In genomic region chr2:30238143-30238800, GRCh38 we compare ENCODE assay signal across 11 cellular contexts. TPM values are rescaled to one million over a fixed set of nuclear protein-coding genes. Genes with fewer than 3 reads are reported as not detected.
DNase-seq lines count a peak whose midpoint lies in the region; ATAC-seq, FAIRE-seq and TF ChIP-seq lines count a peak whose summit lies in the region.
"Had no signal": no experiment of that assay in that cellular context is flagged by ENCODE, and none has a peak within 500 bp of the region (broad histone marks: within the 10 kb centered on the region; RNA-seq: fewer than 3 reads in every experiment).

No MANE protein-coding gene starts in this region.

- H4K5ac ChIP-seq in mesendoderm (ENCODE audit: low read length): no peak overlapping the region

- H3K56ac ChIP-seq in mesendoderm (ENCODE audit: low read length): no peak overlapping the region

- no peak overlapping the region for H4K8ac ChIP-seq in mesendoderm (ENCODE audit: low read depth, low read length)

- in situ Hi-C loops in transverse colon (cut with MboI; ENCODE audit: low pct_ligation_motif_present in 1 of 4, low pct_unique_long_range_greater_than_20kb in 1 of 4, low sequenced_read_pairs in 3 of 4): loop anchor here in 2 of 4 donors (25.0 kb wide), 2 partner anchors 174 to 199 kb away; partner anchors contain the start of gene LCLAT1 (in 1 of the 2)

- peak overlapping the region; percentile 88 for H3K4me3 Mint-ChIP-seq in activated naive CD4-positive, alpha-beta T cell treated with anti-CD3 and anti-CD28 coated beads, Interleukin-2, amount 50 U/mL, for 24 hours

- H2BK120ac ChIP-seq in mesendoderm (ENCODE audit: low read depth, low read length): no peak overlapping the region

- no peak overlapping the region for H3K4me2 ChIP-seq in mesendoderm (ENCODE audit: low read length)

- no peak overlapping the region for H3K27ac ChIP-seq in mesendoderm (ENCODE audit: low read depth, low read length)
- peak overlapping the region; percentile 71 to 87 (median 75) for H3K27ac ChIP-seq in transverse colon
- H3K27ac ChIP-seq in pancreas: no peak overlapping the region

- peaks cover 34% of the 10 kb centered on the region for H3K36me3 Mint-ChIP-seq in activated naive CD4-positive, alpha-beta T cell treated with anti-CD3 and anti-CD28 coated beads, Interleukin-2, amount 50 U/mL, for 24 hours

- peaks cover 18% of the 10 kb centered on the region for H3K36me3 ChIP-seq in mesendoderm (ENCODE audit: control insufficient read depth, insufficient read depth, low read length)
- H3K36me3 ChIP-seq in transverse colon: no peaks in the 10 kb centered on the region
- H3K36me3 ChIP-seq in pancreas: no peaks in the 10 kb centered on the region

- H2AK5ac ChIP-seq in mesendoderm (ENCODE audit: low read length): no peak overlapping the region

- FAIRE-seq in pancreas (lab: Jason Lieb, UNC): no peak
- FAIRE-seq: GM18507 had no signal

- TF ChIP-seq EP300 in transverse colon (IDR thresholded peaks at IDR 0.05; ENCODE audit: low read depth): no peak

- no CpG with 5 or more reads among the region's 11 CpGs for WGBS in mesendoderm (ENCODE audit: extremely low coverage, insufficient coverage, low lambda C conversion rate)
- WGBS in transverse colon (ENCODE audit: low coverage in 1 of 2), 2 donors: 69 to 80% methylated on average over 4 to 11 of the region's 11 CpGs
- 91 to 93% methylated on average over 11 of the region's 11 CpGs for WGBS in pancreas, 2 donors

- H3K4me1 ChIP-seq in mesendoderm (ENCODE audit: control insufficient read depth, low read depth, low read length): peaks cover 21% of the 10 kb centered on the region
- H3K4me1 ChIP-seq in transverse colon: peaks cover 14 to 43% (median 21%) of the 10 kb centered on the region in 4 donors
- peaks cover 0 to 4% (median 0%) of the 10 kb centered on the region in 3 donors for H3K4me1 ChIP-seq in pancreas

- peaks cover 57% of the 10 kb centered on the region for H3K79me1 ChIP-seq in mesendoderm (ENCODE audit: low read length)

- no peak overlapping the region for H3K18ac ChIP-seq in mesendoderm (ENCODE audit: low read length)

- H3K79me2 ChIP-seq in mesendoderm (ENCODE audit: control insufficient read depth, insufficient read depth, low read length): peaks cover 49% of the 10 kb centered on the region

- H3K4me3 ChIP-seq in mesendoderm (ENCODE audit: low read length) (no peak overlapping the region), transverse colon (no peak overlapping the region), pancreas (no peak overlapping the region)

- no peaks in the 10 kb centered on the region for H3K9me3 Mint-ChIP-seq in activated naive CD4-positive, alpha-beta T cell treated with anti-CD3 and anti-CD28 coated beads, Interleukin-2, amount 50 U/mL, for 24 hours

- DNase-seq in activated naive CD4-positive, alpha-beta T cell treated with Interleukin-2 at 50 U/mL for 16 hours: peak; percentile 2
- no peak for DNase-seq in activated naive CD4-positive, alpha-beta T cell (lab: John Stamatoyannopoulos, UW)
- DNase-seq in mesendoderm (peak; percentile 78), transverse colon (no peak), pancreas (no peak)
- DNase-seq in NK-92 treated with Interleukin-12 subunit alpha and Interleukin-12 subunit beta, amount 100 ng/mL, for 24 hours (lab: John Stamatoyannopoulos, UW): no peak
- DNase-seq: AML-193 had no signal

- H2BK5ac ChIP-seq in mesendoderm (ENCODE audit: low read length): no peak overlapping the region

- H3K4ac ChIP-seq in mesendoderm (ENCODE audit: low read depth, low read length): no peak overlapping the region

- H3K9me3 ChIP-seq in transverse colon (no peaks in the 10 kb centered on the region), pancreas (no peaks in the 10 kb centered on the region)

- H3K27ac Mint-ChIP-seq in activated naive CD4-positive, alpha-beta T cell treated with anti-CD3 and anti-CD28 coated beads, Interleukin-2, amount 50 U/mL, for 24 hours: peak overlapping the region; percentile 94

- peaks cover 97% of the 10 kb centered on the region for H3K4me1 Mint-ChIP-seq in activated naive CD4-positive, alpha-beta T cell treated with anti-CD3 and anti-CD28 coated beads, Interleukin-2, amount 50 U/mL, for 24 hours

- ATAC-seq in pancreas (no peak), GM21576 (IDR thresholded peaks at IDR 0.05; ENCODE audit: unreplicated experiment) (no peak)
- ATAC-seq: Panc1 had no signal

- H3K9ac ChIP-seq in mesendoderm (ENCODE audit: low read length): no peak overlapping the region

- no peak for TF ChIP-seq POLR2A in transverse colon (IDR thresholded peaks at IDR 0.05)

- no peaks in the 10 kb centered on the region for H3K27me3 Mint-ChIP-seq in activated naive CD4-positive, alpha-beta T cell treated with anti-CD3 and anti-CD28 coated beads, Interleukin-2, amount 50 U/mL, for 24 hours

- intact Hi-C loops in transverse colon (cut with DNase I; ENCODE audit: low total_unique reads): no loop called here
- intact Hi-C loops in pancreas (cut with DNase I): no loop called here

- peak overlapping the region; percentile 15 for H3K23ac ChIP-seq in mesendoderm (ENCODE audit: low read length)

- no peak for TF ChIP-seq CTCF in transverse colon (IDR thresholded peaks at IDR 0.05)
- no peak for TF ChIP-seq CTCF in pancreas (IDR thresholded peaks at IDR 0.05)

- H3K27me3 ChIP-seq in mesendoderm (ENCODE audit: insufficient read depth, low read length, poor library complexity) (no peaks in the 10 kb centered on the region), transverse colon (peaks cover 15% of the 10 kb centered on the region), pancreas (no peaks in the 10 kb centered on the region)

- H2BK15ac ChIP-seq in mesendoderm (replicated peaks; ENCODE audit: low read depth): no peak overlapping the region

RNA-seq across cellular contexts. Expression of gene LBH, which starts 6.9 kb away (rescaled TPM):
- 34.2 TPM for polyA plus RNA-seq in mesendoderm (2013, experiment 1 of 2)
- polyA plus RNA-seq in mesendoderm (2013, experiment 2 of 2): 31.9 TPM
- 10 to 100 TPM in 3 of 4 donors, 1 to 10 TPM in 1; 7.0 to 37.8 (median 16.3) TPM for total RNA-seq in transverse colon
- total RNA-seq in pancreas: 10 to 100 TPM in 2 of 6 donors, 1 to 10 TPM in 4; 5.1 to 26.9 (median 7.4) TPM
- 10 to 100 TPM in 1 of 2 donors, 1 to 10 TPM in 1; 4.1 to 12.1 TPM for polyA plus RNA-seq in pancreas

Comparison
In these comparisons a context has a peak if more than half of its experiments do, and no peak if none do; other contexts are left out.
1. DNase-seq: peak in activated naive CD4-positive, alpha-beta T cell treated with Interleukin-2 at 50 U/mL for 16 hours (single experiment) and mesendoderm (single experiment); none in activated naive CD4-positive, alpha-beta T cell (0 of 4), transverse colon (single experiment), NK-92 treated with Interleukin-12 subunit alpha and Interleukin-12 subunit beta, amount 100 ng/mL, for 24 hours (single experiment) and pancreas (0 of 6).
2. H3K27ac ChIP-seq: peak in transverse colon (4 of 4); none in mesendoderm (single experiment) and pancreas (0 of 4).